ENCODE assay signal across 10 cellular contexts in genomic region chr18:22560283-22560627, GRCh38.
A peak's percentile ranks its signal among the peaks of the same experiment; 100 is the strongest.
DNase-seq lines count a peak whose midpoint lies in the region; ATAC-seq and TF ChIP-seq lines count a peak whose summit lies in the region.
"Had no signal": no experiment of that assay in that cellular context is flagged by ENCODE, and none has a peak within 500 bp of the region (broad histone marks: within the 10 kb centered on the region; RNA-seq: fewer than 3 reads in every experiment).

No MANE protein-coding gene starts in this region.

- TF ChIP-seq CTCF in heart right ventricle (IDR thresholded peaks at IDR 0.05) = no peak
- no peak for TF ChIP-seq CTCF in esophagus muscularis mucosa (IDR thresholded peaks at IDR 0.05)
- TF ChIP-seq CTCF in nephron (IDR thresholded peaks at IDR 0.05; ENCODE audit: unreplicated experiment in 3 of 3) = no peak

- H3K9me3 ChIP-seq in heart right ventricle (no peaks in the 10 kb centered on the region), esophagus muscularis mucosa (no peaks in the 10 kb centered on the region), aorta (ENCODE audit: control insufficient read depth, low read length) (no peaks in the 10 kb centered on the region)

- H3K36me3 ChIP-seq in heart right ventricle = no peaks in the 10 kb centered on the region
- no peaks in the 10 kb centered on the region for H3K36me3 ChIP-seq in esophagus muscularis mucosa
- H3K36me3 ChIP-seq in aorta (ENCODE audit: control insufficient read depth in 1 of 2, insufficient read depth in 2 of 2, low read length in 1 of 2) = no peaks in the 10 kb centered on the region
- H3K36me3 ChIP-seq: BLaER1 treated with 17β-estradiol and CSF1 and Interleukin-3, amounts not matched to agents 10 nM and 100 nM had no signal

- peaks cover 52% of the 10 kb centered on the region for H3K27me3 Mint-ChIP-seq in nephron (ENCODE audit: low read depth)

- intact Hi-C loops in heart right ventricle (cut with DNase I) = loop anchor here (2.0 to 10.0 kb wide), 20 partner anchors 45 to 663 kb away; partner anchors contain the start of gene GATA6 (in 3 of the 10)
- intact Hi-C loops in Right ventricle myocardium superior (cut with DNase I) = loop anchor here (2.0 to 10.0 kb wide), 2 partner anchors 391 to 565 kb away; partner anchors contain the start of gene GATA6
- intact Hi-C loops in esophagus muscularis mucosa (cut with DNase I) = loop anchor here (5.0 to 10.0 kb wide), 3 partner anchors 125 to 663 kb away; no protein-coding TSS in a partner anchor
- intact Hi-C loops in aorta (cut with DNase I) = loop anchor here (5.0 to 10.0 kb wide), 2 partner anchors 563 to 665 kb away; no protein-coding TSS in a partner anchor

- H3K9me3 Mint-ChIP-seq in nephron = no peaks in the 10 kb centered on the region

- no peak for DNase-seq in heart right ventricle
- DNase-seq in Right ventricle myocardium superior = no peak
- no peak for DNase-seq in esophagus muscularis mucosa (ENCODE audit: extremely low spot score)
- DNase-seq in aorta = no peak
- DNase-seq in NCI-H2081 treated with DMSO at 0.1 percent for 48 hours (lab: John Stamatoyannopoulos, UW) = no peak
- DNase-seq in kidney glomerular epithelial cell (lab: John Stamatoyannopoulos, UW) = no peak
- DNase-seq: KG1 had no signal

- TF ChIP-seq EP300 in esophagus muscularis mucosa (IDR thresholded peaks at IDR 0.05) = no peak

- TF ChIP-seq POLR2A in esophagus muscularis mucosa (IDR thresholded peaks at IDR 0.05; ENCODE audit: low read depth) = no peak

- H3K4me3 Mint-ChIP-seq in nephron = peak overlapping the region; percentile 68 to 74 (median 72)

- H3K4me3 ChIP-seq in heart right ventricle (peak overlapping the region in 9 of 10 donors; percentile 43 to 74 (median 59)), esophagus muscularis mucosa (peak overlapping the region; percentile 58 to 67 (median 64)), aorta (ENCODE audit: low read length in 2 of 2) (peak overlapping the region; percentile 31 to 61)
- H3K4me3 ChIP-seq: BLaER1 treated with 17β-estradiol and CSF1 and Interleukin-3, amounts not matched to agents 10 nM and 100 nM had no signal

- H3K4me1 Mint-ChIP-seq in nephron = peaks cover 32% of the 10 kb centered on the region

- peaks cover 0 to 47% (median 28%) of the 10 kb centered on the region in 9 donors for H3K4me1 ChIP-seq in heart right ventricle
- peaks cover 5 to 40% (median 33%) of the 10 kb centered on the region in 4 donors for H3K4me1 ChIP-seq in esophagus muscularis mucosa
- H3K4me1 ChIP-seq in aorta (ENCODE audit: control insufficient read depth in 1 of 2, insufficient read depth in 2 of 2, low read length in 2 of 2) = peaks cover 0 to 5% of the 10 kb centered on the region in 2 donors

- WGBS in heart right ventricle, 2 donors = 35% methylated on average over 7 of the region's 7 CpGs
- 42% methylated on average over 7 of the region's 7 CpGs for WGBS in esophagus muscularis mucosa
- WGBS in aorta, 2 donors = 4 to 5% methylated on average over 7 of the region's 7 CpGs

- H3K36me3 Mint-ChIP-seq in nephron (ENCODE audit: low read depth) = no peaks in the 10 kb centered on the region

- peaks cover 0 to 54% (median 0%) of the 10 kb centered on the region in 7 donors for H3K27me3 ChIP-seq in heart right ventricle
- H3K27me3 ChIP-seq in esophagus muscularis mucosa = no peaks in the 10 kb centered on the region
- no peaks in the 10 kb centered on the region for H3K27me3 ChIP-seq in aorta (ENCODE audit: control insufficient read depth in 1 of 2, insufficient read depth in 2 of 2, low read length in 1 of 2)

- peak overlapping the region; percentile 43 to 85 (median 77) for H3K27ac Mint-ChIP-seq in nephron

- no peak for ATAC-seq in heart right ventricle
- no peak for ATAC-seq in Right ventricle myocardium superior (ENCODE audit: poor library complexity)
- ATAC-seq in aorta (ENCODE audit: low FRiP score) = no peak
- no peak for ATAC-seq in HG03442 (IDR thresholded peaks at IDR 0.05; ENCODE audit: unreplicated experiment)

- H3K27ac ChIP-seq in heart right ventricle (peak overlapping the region; percentile 87 to 99 (median 96)), esophagus muscularis mucosa (replicated peaks in 1 of 4) (peak overlapping the region; percentile 83 to 87 (median 84)), aorta (ENCODE audit: low read depth in 1 of 2, low read length in 2 of 2) (peak overlapping the region; percentile 24 to 97)
- H3K27ac ChIP-seq: BLaER1 treated with 17β-estradiol and CSF1 and Interleukin-3, amounts not matched to agents 10 nM and 100 nM had no signal
